In the genomic region with DNA sequence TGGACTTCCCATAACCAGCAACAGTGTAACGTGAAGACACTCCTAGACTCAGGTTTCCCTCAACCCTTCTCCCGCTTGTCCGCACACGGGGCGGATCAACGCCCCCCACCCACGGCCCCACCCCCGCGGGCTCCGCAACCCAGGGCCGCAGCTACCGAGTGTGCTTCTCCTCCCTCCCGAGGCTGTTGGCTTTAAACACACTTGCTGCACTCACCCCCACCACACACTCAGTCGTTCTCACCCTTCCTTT, we compare ENCODE assay signal across 19 cellular contexts. TPM values are rescaled to one million over a fixed set of nuclear protein-coding genes. Genes with fewer than 3 reads are reported as not detected.
DNase-seq lines count a peak whose midpoint lies in the region; ATAC-seq and TF ChIP-seq lines count a peak whose summit lies in the region.
"Had no signal": no experiment of that assay in that cellular context is flagged by ENCODE, and none has a peak within 500 bp of the region (broad histone marks: within the 10 kb centered on the region; RNA-seq: fewer than 3 reads in every experiment).

No MANE protein-coding gene starts in this region.

- BruUV-seq in HCT116 (replicated peaks; lab: Mats Ljungman, UMichigan): no TSS peak

- TF ChIP-seq POLR2A in HCT116 (IDR thresholded peaks at IDR 0.05; ENCODE audit: borderline replicate concordance, extremely low read depth, insufficient read depth, insufficient read length): no peak
- no peak for TF ChIP-seq POLR2A in adrenal gland (IDR thresholded peaks at IDR 0.05)

- H3K27me3 Mint-ChIP-seq in WTC11 (ENCODE audit: low read depth) (peaks cover 58% of the 10 kb centered on the region), HFFc6 (ENCODE audit: insufficient read depth) (no peaks in the 10 kb centered on the region)
- peaks cover 0 to 26% of the 10 kb centered on the region in 2 donors for H3K27me3 Mint-ChIP-seq in natural killer cell treated with Interleukin-12 subunit alpha and Interleukin-12 subunit beta and Interleukin-15 and Interleukin-18, amount 100 ng/mL, for 72 hours
- H3K27me3 Mint-ChIP-seq in naive thymus-derived CD8-positive, alpha-beta T cell: no peaks in the 10 kb centered on the region
- H3K27me3 Mint-ChIP-seq: activated naive CD8-positive, alpha-beta T cell treated with anti-CD3 and anti-CD28 coated beads, Interleukin-2, amount 10 ng/mL, durations not matched to agents 7 days and 5 days; activated T-helper 17 cell treated with anti-CD3 and anti-CD28 coated beads, Interleukin-2, amount 50 U/mL, for 72 hours; stimulated activated memory B cell treated with anti-CD40 and anti-IgM and Interleukin-4, amounts not matched to agents 10 μg/mL and 1 μg/mL and 100 μg/mL, for 72 hours had no signal

- H3K27ac Mint-ChIP-seq in WTC11: peak overlapping the region; percentile 87
- H3K27ac Mint-ChIP-seq in natural killer cell treated with Interleukin-12 subunit alpha and Interleukin-12 subunit beta and Interleukin-15 and Interleukin-18, amount 100 ng/mL, for 72 hours: no peak overlapping the region
- H3K27ac Mint-ChIP-seq in HFFc6: no peak overlapping the region
- no peak overlapping the region for H3K27ac Mint-ChIP-seq in naive thymus-derived CD8-positive, alpha-beta T cell
- H3K27ac Mint-ChIP-seq: activated naive CD8-positive, alpha-beta T cell treated with anti-CD3 and anti-CD28 coated beads, Interleukin-2, amount 10 ng/mL, durations not matched to agents 7 days and 5 days; activated T-helper 17 cell treated with anti-CD3 and anti-CD28 coated beads, Interleukin-2, amount 50 U/mL, for 72 hours; stimulated activated memory B cell treated with anti-CD40 and anti-IgM and Interleukin-4, amounts not matched to agents 10 μg/mL and 1 μg/mL and 100 μg/mL, for 72 hours had no signal

- no peaks in the 10 kb centered on the region for H3K9me3 Mint-ChIP-seq in WTC11
- no peaks in the 10 kb centered on the region for H3K9me3 Mint-ChIP-seq in natural killer cell treated with Interleukin-12 subunit alpha and Interleukin-12 subunit beta and Interleukin-15 and Interleukin-18, amount 100 ng/mL, for 72 hours
- H3K9me3 Mint-ChIP-seq in HFFc6: no peaks in the 10 kb centered on the region
- H3K9me3 Mint-ChIP-seq in naive thymus-derived CD8-positive, alpha-beta T cell: no peaks in the 10 kb centered on the region
- H3K9me3 Mint-ChIP-seq: activated naive CD8-positive, alpha-beta T cell treated with anti-CD3 and anti-CD28 coated beads, Interleukin-2, amount 10 ng/mL, durations not matched to agents 7 days and 5 days; activated T-helper 17 cell treated with anti-CD3 and anti-CD28 coated beads, Interleukin-2, amount 50 U/mL, for 72 hours; stimulated activated memory B cell treated with anti-CD40 and anti-IgM and Interleukin-4, amounts not matched to agents 10 μg/mL and 1 μg/mL and 100 μg/mL, for 72 hours had no signal

- WGBS in adrenal gland, 4 donors: 33 to 41% (median 35%) methylated on average over 1 to 14 of the region's 14 CpGs

- H3K27ac ChIP-seq in HCT116 (ENCODE audit: low read depth, low read length): no peak overlapping the region; the same call in 1 of the 2 replicates
- H3K27ac ChIP-seq in adrenal gland: peak overlapping the region in 2 of 5 donors; percentile 66 to 77
- H3K27ac ChIP-seq: colonic mucosa had no signal

- H4K20me1 ChIP-seq in HCT116 (ENCODE audit: insufficient read depth): no peaks in the 10 kb centered on the region

- H3K9me2 ChIP-seq in HCT116 (ENCODE audit: insufficient read depth): no peaks in the 10 kb centered on the region

- ATAC-seq in HCT116 (no peak), WTC11 (no peak)
- no peak for ATAC-seq in natural killer cell treated with Interleukin-12 subunit alpha and Interleukin-12 subunit beta and Interleukin-15 and Interleukin-18, amount 100 ng/mL, for 72 hours
- no peak for ATAC-seq in naive thymus-derived CD8-positive, alpha-beta T cell
- ATAC-seq: activated T-helper 17 cell treated with anti-CD3 and anti-CD28 coated beads, Interleukin-2, amount 50 U/mL, for 72 hours; stimulated activated memory B cell treated with anti-CD40 and anti-IgM and Interleukin-4, amounts not matched to agents 10 μg/mL and 1 μg/mL and 100 μg/mL, for 72 hours had no signal

- no peak for TF ChIP-seq CTCF in HCT116 (IDR thresholded peaks at IDR 0.05 in 2 of 3, conservative IDR thresholded peaks at IDR 0.05 in 1 of 3; ENCODE audit: borderline replicate concordance in 1 of 3, insufficient read depth in 1 of 3, low read depth in 2 of 3, low read length in 2 of 3)
- no peak for TF ChIP-seq CTCF in WTC11 (IDR thresholded peaks at IDR 0.05)
- TF ChIP-seq CTCF in HFFc6 (IDR thresholded peaks at IDR 0.05): no peak
- no peak for TF ChIP-seq CTCF in adrenal gland (IDR thresholded peaks at IDR 0.05)

- H3K4me3 ChIP-seq in HCT116 (replicated peaks in 1 of 2; ENCODE audit: low read depth in 1 of 2, low read length in 2 of 2) (no peak overlapping the region), adrenal gland (no peak overlapping the region)
- H3K4me3 ChIP-seq: colonic mucosa had no signal

- DNase-seq in AG08396 (ENCODE audit: low spot score) (peak; percentile 17), HCT116 (ENCODE audit: low read depth, low spot score) (no peak), WTC11 (ENCODE audit: low spot score) (no peak), HFFc6 (no peak), amygdala (lab: John Stamatoyannopoulos, UW) (no peak), adrenal gland (no peak)
- DNase-seq in natural killer cell treated with Interleukin-12 subunit alpha and Interleukin-12 subunit beta and Interleukin-15 and Interleukin-18, amount 100 ng/mL, for 72 hours (ENCODE audit: low spot score): no peak
- no peak for DNase-seq in naive thymus-derived CD8-positive, alpha-beta T cell
- DNase-seq: activated CD4-positive, alpha-beta T cell treated with anti-CD3 and anti-CD28 coated beads for 1 hour; activated naive CD8-positive, alpha-beta T cell treated with anti-CD3 and anti-CD28 coated beads, Interleukin-2, amount 10 ng/mL, durations not matched to agents 7 days and 5 days; Karpas-422; kidney glomerular epithelial cell; NCI-H1105 treated with DMSO at 0.1 percent for 48 hours; NCI-H2171; nucleus accumbens; T1000 had no signal

- TF ChIP-seq RAD21 in HCT116 (IDR thresholded peaks at IDR 0.05; ENCODE audit: low read depth): no peak

- no peaks in the 10 kb centered on the region for H3K27me3 ChIP-seq in HCT116 (ENCODE audit: insufficient read depth, low read length)
- H3K27me3 ChIP-seq in adrenal gland: peaks cover 51% of the 10 kb centered on the region

- H3K9ac ChIP-seq in HCT116 (ENCODE audit: low read length): no peak overlapping the region

- H3K36me3 ChIP-seq in HCT116 (ENCODE audit: control insufficient read depth in 1 of 2, insufficient read depth in 2 of 2, low read length in 2 of 2) (no peaks in the 10 kb centered on the region), adrenal gland (replicated peaks in 1 of 2) (no peaks in the 10 kb centered on the region)
- H3K36me3 ChIP-seq: colonic mucosa had no signal

- peaks cover 37% of the 10 kb centered on the region for H3K79me2 ChIP-seq in HCT116 (ENCODE audit: insufficient read depth, low read length)

- H3K9me3 ChIP-seq in HCT116 (ENCODE audit: control insufficient read depth in 1 of 2, insufficient read depth in 1 of 2, low read depth in 1 of 2, low read length in 2 of 2) (no peaks in the 10 kb centered on the region), adrenal gland (replicated peaks in 1 of 3) (no peaks in the 10 kb centered on the region)
- H3K9me3 ChIP-seq: colonic mucosa had no signal

- H3K4me3 Mint-ChIP-seq in WTC11 (peak overlapping the region; percentile 59), HFFc6 (no peak overlapping the region)
- peak overlapping the region; percentile 80 for H3K4me3 Mint-ChIP-seq in natural killer cell treated with Interleukin-12 subunit alpha and Interleukin-12 subunit beta and Interleukin-15 and Interleukin-18, amount 100 ng/mL, for 72 hours
- H3K4me3 Mint-ChIP-seq in naive thymus-derived CD8-positive, alpha-beta T cell: peak overlapping the region in 3 of 10 donors; percentile 24 to 33 (median 30)
- H3K4me3 Mint-ChIP-seq: activated naive CD8-positive, alpha-beta T cell treated with anti-CD3 and anti-CD28 coated beads, Interleukin-2, amount 10 ng/mL, durations not matched to agents 7 days and 5 days; activated T-helper 17 cell treated with anti-CD3 and anti-CD28 coated beads, Interleukin-2, amount 50 U/mL, for 72 hours; stimulated activated memory B cell treated with anti-CD40 and anti-IgM and Interleukin-4, amounts not matched to agents 10 μg/mL and 1 μg/mL and 100 μg/mL, for 72 hours had no signal

- intact Hi-C loops in HCT116 (cut with micrococcal nuclease): no loop called here
- intact Hi-C loops in adrenal gland (cut with DNase I): no loop called here

- CTCF ChIA-PET in HCT116 (lab: Charles Lee) (no interaction called here), WTC11 (lab: Charles Lee) (interaction anchor here (0.9 to 1.7 kb wide), 3 partner anchors 8 to 119 kb away, joined by 3 to 4 read pairs (median 3); no protein-coding TSS in a partner anchor)

- H3K4me1 ChIP-seq in HCT116 (ENCODE audit: control insufficient read depth in 1 of 2, insufficient read depth in 2 of 2, low read length in 2 of 2) (peaks cover 39 to 77% of the 10 kb centered on the region in 2 experiments; a peak in 3 of 4 replicates), adrenal gland (replicated peaks in 1 of 2) (peaks cover 0 to 15% of the 10 kb centered on the region in 2 donors)

- H3K4me1 Mint-ChIP-seq in WTC11 (peaks cover 50% of the 10 kb centered on the region), HFFc6 (ENCODE audit: low read depth) (peaks cover 7% of the 10 kb centered on the region; the same call in 1 of the 2 replicates)
- H3K4me1 Mint-ChIP-seq in natural killer cell treated with Interleukin-12 subunit alpha and Interleukin-12 subunit beta and Interleukin-15 and Interleukin-18, amount 100 ng/mL, for 72 hours (ENCODE audit: low read depth in 2 of 2): peaks cover 10 to 18% of the 10 kb centered on the region in 2 donors
- H3K4me1 Mint-ChIP-seq in naive thymus-derived CD8-positive, alpha-beta T cell: peaks cover 0 to 29% (median 7%) of the 10 kb centered on the region in 4 donors
- H3K4me1 Mint-ChIP-seq: activated T-helper 17 cell treated with anti-CD3 and anti-CD28 coated beads, Interleukin-2, amount 50 U/mL, for 72 hours had no signal

- RAD21 ChIA-PET in HCT116 (lab: Charles Lee; ENCODE audit: low non-redundant PET in 1 of 2, low total read pairs in 2 of 2, uncharacterized antibody in 2 of 2, unreplicated experiment in 2 of 2): no interaction called here

- no peaks in the 10 kb centered on the region for H3K36me3 Mint-ChIP-seq in WTC11
- no peaks in the 10 kb centered on the region for H3K36me3 Mint-ChIP-seq in natural killer cell treated with Interleukin-12 subunit alpha and Interleukin-12 subunit beta and Interleukin-15 and Interleukin-18, amount 100 ng/mL, for 72 hours
- H3K36me3 Mint-ChIP-seq in HFFc6 (ENCODE audit: low read depth): no peaks in the 10 kb centered on the region
- H3K36me3 Mint-ChIP-seq in naive thymus-derived CD8-positive, alpha-beta T cell: no peaks in the 10 kb centered on the region
- H3K36me3 Mint-ChIP-seq: activated naive CD8-positive, alpha-beta T cell treated with anti-CD3 and anti-CD28 coated beads, Interleukin-2, amount 10 ng/mL, durations not matched to agents 7 days and 5 days; stimulated activated memory B cell treated with anti-CD40 and anti-IgM and Interleukin-4, amounts not matched to agents 10 μg/mL and 1 μg/mL and 100 μg/mL, for 72 hours had no signal

- no peak overlapping the region for H2AFZ ChIP-seq in HCT116 (ENCODE audit: low read depth, low read length, poor library complexity, severe bottlenecking)

- POLR2A ChIA-PET in HCT116 (lab: Charles Lee): interaction anchor here (0.9 kb wide), 1 partner anchor 49 kb away, joined by 3 read pairs; no protein-coding TSS in a partner anchor
- POLR2A ChIA-PET in WTC11 (lab: Charles Lee): interaction anchor here (0.7 to 1.5 kb wide), 3 partner anchors 8 to 51 kb away, joined by 3 read pairs; no protein-coding TSS in a partner anchor
- POLR2A ChIA-PET in naive thymus-derived CD8-positive, alpha-beta T cell (lab: Charles Lee): interaction anchor here (1.2 to 1.6 kb wide), 2 partner anchors 9 to 50 kb away, joined by 3 to 6 read pairs; a partner anchor contains a TSS

- 0 out of 2 replicates have a peak overlapping the region, but pooled peaks have one; percentile 27 for H3K4me2 ChIP-seq in HCT116 (ENCODE audit: low read length)

RNA-seq across cellular contexts. Expression of a gene that starts 50.4 kb away (rescaled TPM):
- total RNA-seq in HCT116 (2021; ENCODE audit: unreplicated experiment) (35.1 TPM), WTC11 (2021) (41.1 to 44.5 TPM (median 43.1 TPM) in 3 replicates), adrenal gland (10 to 100 TPM; 21.7 to 42.9 (median 30.6) TPM)
- polyA plus RNA-seq in HCT116 (2012): 12.3 and 14.5 TPM in 2 replicates
- 10 to 100 TPM; 52.3 to 56.7 TPM for total RNA-seq in natural killer cell treated with Interleukin-12 subunit alpha and Interleukin-12 subunit beta and Interleukin-15 and Interleukin-18, amount 100 ng/mL, for 72 hours
- total RNA-seq in HFFc6 (2021; fragmentation: NEBNext Ultra II Directional; extraction: Animal tissue kit (Norgen Biotek cat#: 25700)): 10 to 100 TPM; 15.0 to 20.3 (median 18.3) TPM
- 10 to 100 TPM; 31.6 to 35.9 TPM for total RNA-seq in naive thymus-derived CD8-positive, alpha-beta T cell
- 1 to 10 TPM; 2.5 to 7.7 (median 6.6) TPM for polyA plus RNA-seq in naive thymus-derived CD8-positive, alpha-beta T cell
- 10 to 100 TPM; 13.7 to 16.0 (median 14.0) TPM for polyA plus RNA-seq in adrenal gland
